ENCODE assay signal across 15 cellular contexts in genomic region chr15:34853001-34853758, GRCh38. TPM values are rescaled to one million over a fixed set of nuclear protein-coding genes. Genes with fewer than 3 reads are reported as not detected.
DNase-seq lines count a peak whose midpoint lies in the region; ATAC-seq, FAIRE-seq and TF ChIP-seq lines count a peak whose summit lies in the region.
"Had no signal": no experiment of that assay in that cellular context is flagged by ENCODE, and none has a peak within 500 bp of the region (broad histone marks: within the 10 kb centered on the region; RNA-seq: fewer than 3 reads in every experiment).

No MANE protein-coding gene starts in this region.

- H2BK120ac ChIP-seq in mesenchymal stem cell (ENCODE audit: low read depth, low read length) = no peak overlapping the region

- peak overlapping the region; percentile 49 for H3K27ac Mint-ChIP-seq in CD8-positive, alpha-beta T cell
- H3K27ac Mint-ChIP-seq in activated T-helper 1 cell treated with anti-CD3 and anti-CD28 coated beads, Interleukin-12 subunit alpha, Interleukin-12 subunit beta, Interleukin-2, Interleukin-4 antibody, amounts not matched to agents 30 ng/mL and 10 ng/mL and 1 ng/mL, durations not matched to agents 14 hours and 24 hours and 36 hours = no peak overlapping the region
- H3K27ac Mint-ChIP-seq: T-helper 2 cell treated with Interferon-gamma antibody and Interleukin-4, amounts not matched to agents 5 μg/mL and 100 μg/mL, for 36 hours had no signal

- CTCF ChIA-PET in CD8-positive, alpha-beta T cell (lab: Charles Lee) = interaction anchor here (0.6 kb wide), 1 partner anchor 37 kb away, joined by 3 read pairs; no protein-coding TSS in a partner anchor
- CTCF ChIA-PET in endothelial cell of umbilical vein (lab: Charles Lee) = interaction anchor here (0.7 to 1.5 kb wide), 7 partner anchors 10 to 232 kb away, joined by 3 to 9 read pairs (median 4); no protein-coding TSS in a partner anchor

- H2BK15ac ChIP-seq in mesenchymal stem cell (ENCODE audit: low read depth, poor library complexity, severe bottlenecking) = no peak overlapping the region

- no peak overlapping the region for H2AK5ac ChIP-seq in mesenchymal stem cell (ENCODE audit: low read length, severe bottlenecking)

- H3K79me2 ChIP-seq in Loucy (ENCODE audit: insufficient read depth, low read length) (no peaks in the 10 kb centered on the region), endothelial cell of umbilical vein (ENCODE audit: control insufficient read depth, insufficient read depth, low read length) (no peaks in the 10 kb centered on the region)

- POLR2A ChIA-PET in CD8-positive, alpha-beta T cell (lab: Charles Lee) = no interaction called here
- POLR2A ChIA-PET in endothelial cell of umbilical vein (lab: Charles Lee) = interaction anchor here (1.3 kb wide), 1 partner anchor 36 kb away, joined by 4 read pairs; no protein-coding TSS in a partner anchor

- no peak overlapping the region for H3K14ac ChIP-seq in mesenchymal stem cell (ENCODE audit: low read length in 2 of 2)

- H3K36me3 Mint-ChIP-seq in CD8-positive, alpha-beta T cell = peaks cover 32% of the 10 kb centered on the region
- peaks cover 20% of the 10 kb centered on the region for H3K36me3 Mint-ChIP-seq in activated T-helper 1 cell treated with anti-CD3 and anti-CD28 coated beads, Interleukin-12 subunit alpha, Interleukin-12 subunit beta, Interleukin-2, Interleukin-4 antibody, amounts not matched to agents 30 ng/mL and 10 ng/mL and 1 ng/mL, durations not matched to agents 14 hours and 24 hours and 36 hours (ENCODE audit: low read depth)

- H3K9me3 ChIP-seq in CD8-positive, alpha-beta T cell (ENCODE audit: low read length) = no peaks in the 10 kb centered on the region
- H3K9me3 ChIP-seq in Loucy (ENCODE audit: insufficient read depth, low read depth, low read length) (no peaks in the 10 kb centered on the region), endothelial cell of umbilical vein (replicated peaks; ENCODE audit: control insufficient read depth, insufficient read depth, low read length) (no peaks in the 10 kb centered on the region), mesenchymal stem cell (ENCODE audit: control insufficient read depth, low read length) (no peaks in the 10 kb centered on the region)

- no peak overlapping the region for H3K4me2 ChIP-seq in Loucy (ENCODE audit: low read depth, low read length, poor library complexity, severe bottlenecking)
- peak overlapping the region; percentile 32 for H3K4me2 ChIP-seq in endothelial cell of umbilical vein (ENCODE audit: insufficient read depth, low read length)
- no peak overlapping the region for H3K4me2 ChIP-seq in mesenchymal stem cell (ENCODE audit: low read length, poor library complexity, severe bottlenecking)

- no peak for TF ChIP-seq POLR2A in endothelial cell of umbilical vein (IDR thresholded peaks at IDR 0.05; ENCODE audit: low read depth, low read length)

- no peak overlapping the region for H3K4ac ChIP-seq in mesenchymal stem cell (ENCODE audit: low read depth in 1 of 2, low read length in 2 of 2)

- H3K4me3 ChIP-seq in CD8-positive, alpha-beta T cell (ENCODE audit: low read depth, low read length) = no peak overlapping the region
- H3K4me3 ChIP-seq in Loucy (ENCODE audit: low read length, poor library complexity, severe bottlenecking) = no peak overlapping the region
- no peak overlapping the region for H3K4me3 ChIP-seq in endothelial cell of umbilical vein (replicated peaks in 1 of 3; ENCODE audit: insufficient read depth in 1 of 3, low read depth in 1 of 3, low read length in 3 of 3)
- H3K4me3 ChIP-seq in mesenchymal stem cell (ENCODE audit: insufficient read depth in 1 of 2, low read depth in 1 of 2, low read length in 2 of 2) = no peak overlapping the region
- H3K4me3 ChIP-seq: lung had no signal

- peak; percentile 44 for FAIRE-seq in endothelial cell of umbilical vein (lab: Jason Lieb, UNC)
- FAIRE-seq: frontal cortex, GM12891 had no signal

- H3F3A ChIP-seq in Loucy (ENCODE audit: low read depth) = no peaks in the 10 kb centered on the region

- no peak for DNase-seq in CD8-positive, alpha-beta T cell
- DNase-seq in endothelial cell of umbilical vein (ENCODE audit: low read depth, low spot score) (peak; percentile 82), mesenchymal stem cell (peak; percentile 3), mesenteric fat pad (ENCODE audit: low spot score) (no peak)
- no peak for DNase-seq in activated T-helper 1 cell treated with anti-CD3 and anti-CD28 coated beads, Interleukin-12 subunit alpha, Interleukin-12 subunit beta, Interleukin-2, Interleukin-4 antibody, amounts not matched to agents 30 ng/mL and 10 ng/mL and 1 ng/mL, durations not matched to agents 14 hours and 24 hours and 36 hours (ENCODE audit: low spot score)
- DNase-seq in activated CD4-positive, alpha-beta T cell treated with anti-CD3 and anti-CD28 coated beads for 48 hours = no peak
- DNase-seq: MM.1S, NCI-H748 treated with DMSO at 0.1 percent for 48 hours had no signal

- H3K9ac ChIP-seq in Loucy (ENCODE audit: low read depth, low read length, poor library complexity, severe bottlenecking) (no peak overlapping the region), endothelial cell of umbilical vein (replicated peaks; ENCODE audit: extremely low read depth, insufficient read depth, low read length) (no peak overlapping the region), mesenchymal stem cell (ENCODE audit: low read length) (no peak overlapping the region)

- TF ChIP-seq CTCF in CD8-positive, alpha-beta T cell (IDR thresholded peaks at IDR 0.05) = no peak
- peak; percentile 23; the same call in 1 of the 2 replicates for TF ChIP-seq CTCF in Loucy (conservative IDR thresholded peaks at IDR 0.05; ENCODE audit: low read length)
- TF ChIP-seq CTCF in endothelial cell of umbilical vein (IDR thresholded peaks at IDR 0.05; ENCODE audit: extremely low read depth in 1 of 2, insufficient read depth in 1 of 2, low read depth in 1 of 2, low read length in 2 of 2) = no peak

- no peak for ATAC-seq in CD8-positive, alpha-beta T cell
- ATAC-seq in HG03108 (IDR thresholded peaks at IDR 0.05; ENCODE audit: unreplicated experiment) = no peak

- no peak overlapping the region for H2BK5ac ChIP-seq in mesenchymal stem cell (ENCODE audit: low read depth, low read length, poor library complexity, severe bottlenecking)

- H3K9me2 ChIP-seq in Loucy (replicated peaks; ENCODE audit: low read depth, low read length) = no peaks in the 10 kb centered on the region

- no peak overlapping the region for H4K91ac ChIP-seq in mesenchymal stem cell (ENCODE audit: low read length)

- H2BK12ac ChIP-seq in mesenchymal stem cell (ENCODE audit: low read length in 2 of 2) = no peak overlapping the region

- H3K27me3 ChIP-seq in CD8-positive, alpha-beta T cell (ENCODE audit: insufficient read depth, low read length) = no peaks in the 10 kb centered on the region
- no peaks in the 10 kb centered on the region for H3K27me3 ChIP-seq in Loucy (ENCODE audit: insufficient read depth, low read length, poor library complexity, severe bottlenecking)
- H3K27me3 ChIP-seq in endothelial cell of umbilical vein (ENCODE audit: control insufficient read depth in 2 of 2, insufficient read depth in 2 of 2, low read length in 2 of 2) = no peaks in the 10 kb centered on the region
- H3K27me3 ChIP-seq in mesenchymal stem cell (ENCODE audit: control insufficient read depth in 1 of 2, insufficient read depth in 1 of 2, low read length in 2 of 2) = no peaks in the 10 kb centered on the region

- H2AFZ ChIP-seq in Loucy (ENCODE audit: low read length) (no peak overlapping the region), endothelial cell of umbilical vein (ENCODE audit: low read depth, low read length) (no peak overlapping the region), mesenchymal stem cell (ENCODE audit: low read depth, low read length) (no peak overlapping the region)

- dilution Hi-C loops in endothelial cell of umbilical vein (cut with MboI; ENCODE audit: extremely low pct_ligation_motif_present, low sequenced_read_pairs) = no loop called here

- no peak overlapping the region for H3K23ac ChIP-seq in mesenchymal stem cell (ENCODE audit: low read length in 2 of 2)

- no peaks in the 10 kb centered on the region for H3K9me3 Mint-ChIP-seq in CD8-positive, alpha-beta T cell
- no peaks in the 10 kb centered on the region for H3K9me3 Mint-ChIP-seq in activated T-helper 1 cell treated with anti-CD3 and anti-CD28 coated beads, Interleukin-12 subunit alpha, Interleukin-12 subunit beta, Interleukin-2, Interleukin-4 antibody, amounts not matched to agents 30 ng/mL and 10 ng/mL and 1 ng/mL, durations not matched to agents 14 hours and 24 hours and 36 hours
- H3K9me3 Mint-ChIP-seq: T-helper 2 cell treated with Interferon-gamma antibody and Interleukin-4, amounts not matched to agents 5 μg/mL and 100 μg/mL, for 36 hours had no signal

- H3K4me1 ChIP-seq in CD8-positive, alpha-beta T cell (ENCODE audit: insufficient read depth, low read length) = no peaks in the 10 kb centered on the region
- no peaks in the 10 kb centered on the region for H3K4me1 ChIP-seq in Loucy (ENCODE audit: insufficient read depth, low read length, poor library complexity, severe bottlenecking)
- H3K4me1 ChIP-seq in endothelial cell of umbilical vein (ENCODE audit: control insufficient read depth, extremely low read depth, insufficient read depth, low read length) = peaks cover 28% of the 10 kb centered on the region
- no peaks in the 10 kb centered on the region for H3K4me1 ChIP-seq in mesenchymal stem cell (ENCODE audit: control insufficient read depth, insufficient read depth, low read depth, low read length)

- peaks cover 3% of the 10 kb centered on the region for H3K9me1 ChIP-seq in endothelial cell of umbilical vein (replicated peaks; ENCODE audit: control insufficient read depth, extremely low read depth, insufficient read depth, low read length)

- H3K4me3 Mint-ChIP-seq in CD8-positive, alpha-beta T cell = no peak overlapping the region
- H3K4me3 Mint-ChIP-seq in activated T-helper 1 cell treated with anti-CD3 and anti-CD28 coated beads, Interleukin-12 subunit alpha, Interleukin-12 subunit beta, Interleukin-2, Interleukin-4 antibody, amounts not matched to agents 30 ng/mL and 10 ng/mL and 1 ng/mL, durations not matched to agents 14 hours and 24 hours and 36 hours = no peak overlapping the region
- H3K4me3 Mint-ChIP-seq: T-helper 2 cell treated with Interferon-gamma antibody and Interleukin-4, amounts not matched to agents 5 μg/mL and 100 μg/mL, for 36 hours had no signal

- no peak overlapping the region for H3K18ac ChIP-seq in mesenchymal stem cell (ENCODE audit: low read depth in 1 of 2, low read length in 2 of 2)

- H3K79me1 ChIP-seq in mesenchymal stem cell (replicated peaks; ENCODE audit: low read length, poor library complexity, severe bottlenecking) = peaks cover 4% of the 10 kb centered on the region

- BruUV-seq in endothelial cell of umbilical vein (replicated peaks; lab: Mats Ljungman, UMichigan) = no TSS peak

- H3K4me1 Mint-ChIP-seq in CD8-positive, alpha-beta T cell (ENCODE audit: low read depth) = no peaks in the 10 kb centered on the region
- H3K4me1 Mint-ChIP-seq in activated T-helper 1 cell treated with anti-CD3 and anti-CD28 coated beads, Interleukin-12 subunit alpha, Interleukin-12 subunit beta, Interleukin-2, Interleukin-4 antibody, amounts not matched to agents 30 ng/mL and 10 ng/mL and 1 ng/mL, durations not matched to agents 14 hours and 24 hours and 36 hours (ENCODE audit: low read depth) = no peaks in the 10 kb centered on the region

- WGBS in mesenchymal stem cell = 99% methylated on average over 2 of the region's 2 CpGs

- intact Hi-C loops in CD8-positive, alpha-beta T cell (cut with DNase I, micrococcal nuclease) = no loop called here
- intact Hi-C loops in endothelial cell of umbilical vein (cut with micrococcal nuclease) = loop anchor here (10.0 kb wide), 2 partner anchors 148 to 238 kb away; no protein-coding TSS in a partner anchor
- intact Hi-C loops in activated T-helper 1 cell treated with anti-CD3 and anti-CD28 coated beads, Interleukin-12 subunit alpha, Interleukin-12 subunit beta, Interleukin-2, Interleukin-4 antibody, amounts not matched to agents 30 ng/mL and 10 ng/mL and 1 ng/mL, durations not matched to agents 14 hours and 24 hours and 36 hours (cut with micrococcal nuclease) = no loop called here

- H4K20me1 ChIP-seq in Loucy (ENCODE audit: insufficient read depth, low read length, poor library complexity, severe bottlenecking) (no peaks in the 10 kb centered on the region), endothelial cell of umbilical vein (replicated peaks; ENCODE audit: control insufficient read depth, extremely low read depth, insufficient read depth, low read length) (no peaks in the 10 kb centered on the region)

- H3K27me3 Mint-ChIP-seq in CD8-positive, alpha-beta T cell (ENCODE audit: low read depth) = no peaks in the 10 kb centered on the region
- H3K27me3 Mint-ChIP-seq in activated T-helper 1 cell treated with anti-CD3 and anti-CD28 coated beads, Interleukin-12 subunit alpha, Interleukin-12 subunit beta, Interleukin-2, Interleukin-4 antibody, amounts not matched to agents 30 ng/mL and 10 ng/mL and 1 ng/mL, durations not matched to agents 14 hours and 24 hours and 36 hours (ENCODE audit: insufficient read depth) = no peaks in the 10 kb centered on the region

- no peak overlapping the region for H4K8ac ChIP-seq in mesenchymal stem cell (ENCODE audit: low read length)

- peaks cover 7% of the 10 kb centered on the region for H3K36me3 ChIP-seq in CD8-positive, alpha-beta T cell (ENCODE audit: insufficient read depth, low read length)
- H3K36me3 ChIP-seq in Loucy (ENCODE audit: insufficient read depth, low read length) = peaks cover 26% of the 10 kb centered on the region; the same call in 1 of the 2 replicates
- H3K36me3 ChIP-seq in endothelial cell of umbilical vein (ENCODE audit: control insufficient read depth in 2 of 2, extremely low read depth in 1 of 2, insufficient read depth in 2 of 2, low read length in 2 of 2) = peaks cover 0 to 8% of the 10 kb centered on the region in 2 experiments
- H3K36me3 ChIP-seq in mesenchymal stem cell (ENCODE audit: control insufficient read depth in 1 of 2, insufficient read depth in 2 of 2, low read depth in 1 of 2, low read length in 2 of 2) = peaks cover 19 to 31% of the 10 kb centered on the region in 2 experiments

- no peak overlapping the region for H3K27ac ChIP-seq in CD8-positive, alpha-beta T cell (ENCODE audit: low read depth, low read length)
- no peak overlapping the region for H3K27ac ChIP-seq in endothelial cell of umbilical vein (ENCODE audit: insufficient read depth, low read depth, low read length)
- H3K27ac ChIP-seq in mesenchymal stem cell (ENCODE audit: low read length, poor library complexity, severe bottlenecking) = no peak overlapping the region

RNA-seq across cellular contexts. Expression of gene ACTC1, which starts 57.8 kb away (rescaled TPM):
- total RNA-seq in CD8-positive, alpha-beta T cell = not detected
- total RNA-seq in endothelial cell of umbilical vein = not detected in 2 replicates
- 0.64 and 1.0 TPM in 2 replicates for polyA plus RNA-seq in endothelial cell of umbilical vein
- 0.44 and 0.72 TPM in 2 replicates for polyA plus RNA-seq in endothelial cell of umbilical vein (2011; cell fraction: cytosol; rRNA removed)
- 0.54 and 0.55 TPM in 2 replicates for polyA plus RNA-seq in endothelial cell of umbilical vein (2011; cell fraction: nucleus; rRNA removed)
- polyA plus RNA-seq in endothelial cell of umbilical vein (2012) = not detected in 2 replicates
- polyA minus RNA-seq in endothelial cell of umbilical vein = 1.4 TPM in 1 of 2 replicates, not detected in the other
- 3.1 TPM for polyA minus RNA-seq in endothelial cell of umbilical vein (2011; cell fraction: cytosol; rRNA and poly(A)+ RNA removed)
- not detected in 2 replicates for polyA minus RNA-seq in endothelial cell of umbilical vein (2011; cell fraction: nucleus; rRNA and poly(A)+ RNA removed)
- polyA plus RNA-seq in mesenchymal stem cell (2013, experiment 1 of 2) = 0.11 TPM
- 0.11 TPM for polyA plus RNA-seq in mesenchymal stem cell (2013, experiment 2 of 2)
- total RNA-seq in activated T-helper 1 cell treated with anti-CD3 and anti-CD28 coated beads, Interleukin-12 subunit alpha, Interleukin-12 subunit beta, Interleukin-2, Interleukin-4 antibody, amounts not matched to agents 30 ng/mL and 10 ng/mL and 1 ng/mL, durations not matched to agents 14 hours and 24 hours and 36 hours = not detected in 2 replicates
- 0.55 TPM for total RNA-seq in mesenteric fat pad
- total RNA-seq: activated CD8-positive, alpha-beta memory T cell treated with anti-CD3 and anti-CD28 coated beads for 36 hours had no signal

Comparison
In these comparisons a context has a peak if more than half of its experiments do, and no peak if none do; other contexts are left out.
1. DNase-seq: peak in endothelial cell of umbilical vein (single experiment) and mesenchymal stem cell (single experiment); none in CD8-positive, alpha-beta T cell (0 of 7), activated T-helper 1 cell treated with anti-CD3 and anti-CD28 coated beads, Interleukin-12 subunit alpha, Interleukin-12 subunit beta, Interleukin-2, Interleukin-4 antibody, amounts not matched to agents 30 ng/mL and 10 ng/mL and 1 ng/mL, durations not matched to agents 14 hours and 24 hours and 36 hours (single experiment), activated CD4-positive, alpha-beta T cell treated with anti-CD3 and anti-CD28 coated beads for 48 hours (single experiment) and mesenteric fat pad (single experiment).